15 cellular contexts compared by ENCODE assay signal in genomic region chr16:69501956-69502457, GRCh38.
DNase-seq lines count a peak whose midpoint lies in the region; ATAC-seq lines count a peak whose summit lies in the region.
"Had no signal": no experiment of that assay in that cellular context is flagged by ENCODE, and none has a peak within 500 bp of the region (broad histone marks: within the 10 kb centered on the region; RNA-seq: fewer than 3 reads in every experiment).

No MANE protein-coding gene starts in this region.

- no peak overlapping the region for H4K8ac ChIP-seq in mesenchymal stem cell (ENCODE audit: low read length)

- no peak overlapping the region for H3K9ac ChIP-seq in mesenchymal stem cell (ENCODE audit: low read length)

- no peak overlapping the region for H2BK5ac ChIP-seq in mesenchymal stem cell (ENCODE audit: low read depth, low read length, poor library complexity, severe bottlenecking)

- WGBS in mesenchymal stem cell = 88% methylated on average over 3 of the region's 4 CpGs

- H2AK5ac ChIP-seq in mesenchymal stem cell (ENCODE audit: low read length, severe bottlenecking) = no peak overlapping the region

- H3K23ac ChIP-seq in mesenchymal stem cell (ENCODE audit: low read length in 2 of 2) = no peak overlapping the region

- no peak overlapping the region for H4K91ac ChIP-seq in mesenchymal stem cell (ENCODE audit: low read length)

- no peak overlapping the region for H2BK120ac ChIP-seq in mesenchymal stem cell (ENCODE audit: low read depth, low read length)

- H3K4me3 ChIP-seq in SJCRH30 (no peak overlapping the region), mesenchymal stem cell (ENCODE audit: insufficient read depth in 1 of 2, low read depth in 1 of 2, low read length in 2 of 2) (no peak overlapping the region)
- H3K4me3 ChIP-seq: pancreas had no signal

- peak; percentile 54 for ATAC-seq in GM21717 (IDR thresholded peaks at IDR 0.05; ENCODE audit: unreplicated experiment)
- no peak for ATAC-seq in HG03439 (IDR thresholded peaks at IDR 0.05; ENCODE audit: unreplicated experiment)
- no peak for ATAC-seq in HG03039 (IDR thresholded peaks at IDR 0.05; ENCODE audit: unreplicated experiment)

- H3K4me1 ChIP-seq in SJCRH30 (0 out of 2 replicates have a peak, but pooled peaks cover 2% of the 10 kb centered on the region), mesenchymal stem cell (ENCODE audit: control insufficient read depth, insufficient read depth, low read depth, low read length) (no peaks in the 10 kb centered on the region)

- H3K14ac ChIP-seq in mesenchymal stem cell (ENCODE audit: low read length in 2 of 2) = no peak overlapping the region

- no peak overlapping the region for H3K18ac ChIP-seq in mesenchymal stem cell (ENCODE audit: low read depth in 1 of 2, low read length in 2 of 2)

- H2BK12ac ChIP-seq in mesenchymal stem cell (ENCODE audit: low read length in 2 of 2) = no peak overlapping the region

- H2AFZ ChIP-seq in mesenchymal stem cell (ENCODE audit: low read depth, low read length) = no peak overlapping the region

- DNase-seq in CD1c-positive myeloid dendritic cell (ENCODE audit: extremely low spot score) (peak; percentile 70), SJCRH30 (peak; percentile 11 to 37), mesenchymal stem cell (peak; percentile 17), NCI-H748 treated with DMSO at 0.1 percent for 48 hours (lab: John Stamatoyannopoulos, UW) (no peak), DMS79 (lab: John Stamatoyannopoulos, UW) (no peak)
- DNase-seq: activated CD4-positive, CD25-positive, alpha-beta regulatory T cell; BE2C; head of caudate nucleus; NCI-H1092; NCI-H524; pancreas; stimulated activated naive CD4-positive, alpha-beta T cell had no signal

- H3K79me1 ChIP-seq in mesenchymal stem cell (replicated peaks; ENCODE audit: low read length, poor library complexity, severe bottlenecking) = no peaks in the 10 kb centered on the region

- no peaks in the 10 kb centered on the region for H3K27me3 ChIP-seq in SJCRH30
- no peaks in the 10 kb centered on the region for H3K27me3 ChIP-seq in mesenchymal stem cell (ENCODE audit: control insufficient read depth in 1 of 2, insufficient read depth in 1 of 2, low read length in 2 of 2)
- H3K27me3 ChIP-seq: BE2C, pancreas had no signal

- H3K4me2 ChIP-seq in mesenchymal stem cell (ENCODE audit: low read length, poor library complexity, severe bottlenecking) = no peak overlapping the region

- no peaks in the 10 kb centered on the region for H3K9me3 ChIP-seq in SJCRH30 (replicated peaks)
- no peaks in the 10 kb centered on the region for H3K9me3 ChIP-seq in mesenchymal stem cell (ENCODE audit: control insufficient read depth, low read length)
- H3K9me3 ChIP-seq: BE2C, pancreas had no signal

- no peak overlapping the region for H3K4ac ChIP-seq in mesenchymal stem cell (ENCODE audit: low read depth in 1 of 2, low read length in 2 of 2)

- H3K27ac ChIP-seq in SJCRH30 (no peak overlapping the region), mesenchymal stem cell (ENCODE audit: low read length, poor library complexity, severe bottlenecking) (no peak overlapping the region)

- H3K36me3 ChIP-seq in SJCRH30 = no peaks in the 10 kb centered on the region
- no peaks in the 10 kb centered on the region for H3K36me3 ChIP-seq in mesenchymal stem cell (ENCODE audit: control insufficient read depth in 1 of 2, insufficient read depth in 2 of 2, low read depth in 1 of 2, low read length in 2 of 2)
- H3K36me3 ChIP-seq: BE2C, pancreas had no signal

- no peak overlapping the region for H2BK15ac ChIP-seq in mesenchymal stem cell (ENCODE audit: low read depth, poor library complexity, severe bottlenecking)

Comparison
In these comparisons a context has a peak if more than half of its experiments do, and no peak if none do; other contexts are left out.
1. DNase-seq: peak in CD1c-positive myeloid dendritic cell (single experiment), SJCRH30 (2 of 2) and mesenchymal stem cell (single experiment); none in NCI-H748 treated with DMSO at 0.1 percent for 48 hours (single experiment) and DMS79 (single experiment).